ENCODE assay signal across 29 cellular contexts in the genomic region with DNA sequence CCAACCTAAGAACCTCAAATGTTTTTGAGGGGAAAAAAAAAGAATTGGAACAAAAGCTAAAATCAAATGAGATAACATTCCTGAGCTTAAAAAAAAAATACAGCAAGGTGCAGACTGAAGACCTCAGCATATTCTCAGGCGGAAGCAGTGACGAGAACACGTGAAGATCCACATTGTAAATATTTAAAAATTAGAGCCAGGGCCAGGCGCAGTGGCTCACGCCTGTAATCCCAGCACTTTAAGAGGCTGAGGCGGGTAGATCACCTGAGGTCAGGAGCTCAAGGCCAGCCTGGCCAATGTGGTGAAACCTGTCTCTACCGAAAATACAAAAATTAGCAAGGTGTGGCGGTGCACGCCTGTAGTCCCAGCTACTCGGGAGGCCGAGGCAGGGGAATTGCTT.
"Had no signal": no experiment of that assay in that cellular context is flagged by ENCODE, and none has a peak within 500 bp of the region (broad histone marks: within the 10 kb centered on the region; RNA-seq: fewer than 3 reads in every experiment).

No MANE protein-coding gene starts in this region.

- H3K27ac Mint-ChIP-seq: activated CD4-positive, alpha-beta memory T cell treated with anti-CD3 and anti-CD28 coated beads for 36 hours; activated CD4-positive, alpha-beta T cell treated with anti-CD3 and anti-CD28 coated beads for 36 hours; activated CD4-positive, alpha-beta T cell treated with anti-CD3 and anti-CD28 coated beads, Interleukin-2, amount 10 ng/mL, durations not matched to agents 24 days and 14 days; activated naive CD4-positive, alpha-beta T cell treated with anti-CD3 and anti-CD28 coated beads, Interleukin-2, amount 10 ng/mL, durations not matched to agents 7 days and 5 days; activated naive CD4-positive, alpha-beta T cell treated with anti-CD3 and anti-CD28 coated beads, Interleukin-2, amount 50 U/mL, for 72 hours; activated naive CD8-positive, alpha-beta T cell treated with anti-CD3 and anti-CD28 coated beads, Interleukin-2, amount 10 ng/mL, durations not matched to agents 7 days and 5 days; activated T-cell treated with anti-CD3 and anti-CD28 coated beads, Interleukin-2, amount 50 U/mL, for 24 hours; activated T-cell treated with anti-CD3 and anti-CD28 coated beads, Interleukin-2, amount 50 U/mL, for 72 hours; brain had no signal

- DNase-seq: activated CD4-positive, alpha-beta memory T cell treated with anti-CD3 and anti-CD28 coated beads for 36 hours; activated CD4-positive, alpha-beta T cell treated with anti-CD3 and anti-CD28 coated beads for 36 hours; activated CD4-positive, alpha-beta T cell treated with anti-CD3 and anti-CD28 coated beads, Interleukin-2, amount 10 ng/mL, durations not matched to agents 24 days and 14 days; activated CD4-positive, CD25-positive, alpha-beta regulatory T cell; activated CD4-positive, CD25-positive, alpha-beta regulatory T cell treated with anti-CD3 and anti-CD28 coated beads, Interleukin-2, amount 50 U/mL, for 72 hours; activated CD8-positive, alpha-beta memory T cell treated with anti-CD3 and anti-CD28 coated beads, Interleukin-2, amount 50 U/mL, for 48 hours; activated gamma-delta T cell; activated naive CD4-positive, alpha-beta T cell; activated naive CD4-positive, alpha-beta T cell treated with anti-CD3 and anti-CD28 coated beads, Interleukin-2, amount 10 ng/mL, durations not matched to agents 7 days and 5 days; activated naive CD8-positive, alpha-beta T cell treated with anti-CD3 and anti-CD28 coated beads, Interleukin-2, amount 10 ng/mL, durations not matched to agents 7 days and 5 days; activated T-cell treated with anti-CD3 and anti-CD28 coated beads for 4 hours; activated T-cell treated with anti-CD3 and anti-CD28 coated beads, Interleukin-2, amount 50 U/mL, for 24 hours; activated T-cell treated with anti-CD3 and anti-CD28 coated beads, Interleukin-2, amount 50 U/mL, for 72 hours; cortex of kidney; dermis blood vessel endothelial cell; effector CD4-positive, alpha-beta T cell; effector memory CD8-positive, alpha-beta T cell; esophagus squamous epithelium; foreskin melanocyte had no signal

- H3K27me3 Mint-ChIP-seq: activated CD4-positive, alpha-beta memory T cell treated with anti-CD3 and anti-CD28 coated beads for 36 hours; activated CD4-positive, alpha-beta T cell treated with anti-CD3 and anti-CD28 coated beads for 36 hours; activated CD4-positive, alpha-beta T cell treated with anti-CD3 and anti-CD28 coated beads, Interleukin-2, amount 10 ng/mL, durations not matched to agents 24 days and 14 days; activated naive CD4-positive, alpha-beta T cell treated with anti-CD3 and anti-CD28 coated beads, Interleukin-2, amount 10 ng/mL, durations not matched to agents 7 days and 5 days; activated naive CD8-positive, alpha-beta T cell treated with anti-CD3 and anti-CD28 coated beads, Interleukin-2, amount 10 ng/mL, durations not matched to agents 7 days and 5 days; activated T-cell treated with anti-CD3 and anti-CD28 coated beads, Interleukin-2, amount 50 U/mL, for 24 hours; brain; central memory CD8-positive, alpha-beta T cell; effector memory CD8-positive, alpha-beta T cell had no signal

- H3K4me3 Mint-ChIP-seq: activated CD4-positive, alpha-beta memory T cell treated with anti-CD3 and anti-CD28 coated beads for 36 hours; activated CD4-positive, alpha-beta T cell treated with anti-CD3 and anti-CD28 coated beads for 36 hours; activated CD4-positive, alpha-beta T cell treated with anti-CD3 and anti-CD28 coated beads, Interleukin-2, amount 10 ng/mL, durations not matched to agents 24 days and 14 days; activated naive CD4-positive, alpha-beta T cell treated with anti-CD3 and anti-CD28 coated beads, Interleukin-2, amount 10 ng/mL, durations not matched to agents 7 days and 5 days; activated naive CD8-positive, alpha-beta T cell treated with anti-CD3 and anti-CD28 coated beads, Interleukin-2, amount 10 ng/mL, durations not matched to agents 7 days and 5 days; activated T-cell treated with anti-CD3 and anti-CD28 coated beads, Interleukin-2, amount 50 U/mL, for 24 hours; activated T-cell treated with anti-CD3 and anti-CD28 coated beads, Interleukin-2, amount 50 U/mL, for 72 hours; brain; central memory CD8-positive, alpha-beta T cell; effector memory CD8-positive, alpha-beta T cell had no signal

- FAIRE-seq: colon, endothelial cell of umbilical vein had no signal

- H3K4me3 ChIP-seq: ascending aorta, breast epithelium, cardiac muscle cell, esophagus squamous epithelium, gastroesophageal sphincter had no signal

- H3K9me3 ChIP-seq: ascending aorta, breast epithelium, esophagus squamous epithelium, gastroesophageal sphincter had no signal

- H3K4me1 ChIP-seq: ascending aorta, breast epithelium, esophagus squamous epithelium, gastroesophageal sphincter had no signal

- H3K27me3 ChIP-seq: ascending aorta, breast epithelium, cardiac muscle cell, esophagus squamous epithelium, gastroesophageal sphincter had no signal

- ATAC-seq: activated CD4-positive, alpha-beta T cell treated with anti-CD3 and anti-CD28 coated beads for 36 hours; activated naive CD4-positive, alpha-beta T cell treated with anti-CD3 and anti-CD28 coated beads, Interleukin-2, amount 50 U/mL, for 72 hours; activated T-cell treated with anti-CD3 and anti-CD28 coated beads, Interleukin-2, amount 50 U/mL, for 72 hours; effector memory CD8-positive, alpha-beta T cell; gastroesophageal sphincter had no signal

- H3K27ac ChIP-seq: ascending aorta, breast epithelium, cardiac muscle cell, epithelial cell of prostate, esophagus squamous epithelium, gastroesophageal sphincter had no signal

- H3K9me3 Mint-ChIP-seq: activated CD4-positive, alpha-beta memory T cell treated with anti-CD3 and anti-CD28 coated beads for 36 hours; activated CD4-positive, alpha-beta T cell treated with anti-CD3 and anti-CD28 coated beads, Interleukin-2, amount 10 ng/mL, durations not matched to agents 24 days and 14 days; activated naive CD4-positive, alpha-beta T cell treated with anti-CD3 and anti-CD28 coated beads, Interleukin-2, amount 10 ng/mL, durations not matched to agents 7 days and 5 days; activated naive CD4-positive, alpha-beta T cell treated with anti-CD3 and anti-CD28 coated beads, Interleukin-2, amount 50 U/mL, for 72 hours; activated naive CD8-positive, alpha-beta T cell treated with anti-CD3 and anti-CD28 coated beads, Interleukin-2, amount 10 ng/mL, durations not matched to agents 7 days and 5 days; activated T-cell treated with anti-CD3 and anti-CD28 coated beads, Interleukin-2, amount 50 U/mL, for 24 hours; activated T-cell treated with anti-CD3 and anti-CD28 coated beads, Interleukin-2, amount 50 U/mL, for 72 hours; brain; central memory CD8-positive, alpha-beta T cell; effector memory CD8-positive, alpha-beta T cell had no signal

- H3K36me3 ChIP-seq: breast epithelium had no signal

- H3K4me1 Mint-ChIP-seq: activated naive CD4-positive, alpha-beta T cell treated with anti-CD3 and anti-CD28 coated beads, Interleukin-2, amount 10 ng/mL, durations not matched to agents 7 days and 5 days; brain had no signal
